Comparison of ENCODE assay signal across 8 cellular contexts in genomic region chr6:42929088-42929927, GRCh38. TPM values are rescaled to one million over a fixed set of nuclear protein-coding genes. Genes with fewer than 3 reads are reported as not detected.
DNase-seq lines count a peak whose midpoint lies in the region; ATAC-seq and TF ChIP-seq lines count a peak whose summit lies in the region.

CNPY3 (plus strand) TSS chr6:42929480; CDS start chr6:42929571, 91 bp downstream.

- H3K4me1 ChIP-seq in parathyroid adenoma = peaks cover 6% of the 10 kb centered on the region
- peaks cover 0 to 40% (median 22%) of the 10 kb centered on the region in 4 donors for H3K4me1 ChIP-seq in tibial nerve

- DNase-seq in GM12865 (ENCODE audit: low read depth) (peak; percentile 99), NCI-H1417 treated with DMSO at 0.1 percent for 48 hours (lab: John Stamatoyannopoulos, UW) (peak; percentile 96), SW480 (ENCODE audit: low spot score) (peak; percentile 95), Right ventricle myocardium superior (peak; percentile 96), tibial nerve (ENCODE audit: low spot score in 2 of 2) (peak; percentile 84 to 86)
- peak; percentile 93 for DNase-seq in activated naive CD8-positive, alpha-beta T cell treated with anti-CD3 and anti-CD28 coated beads, Interleukin-2, amount 50 U/mL, for 24 hours

- peaks cover 53% of the 10 kb centered on the region for H3K4me1 Mint-ChIP-seq in activated naive CD8-positive, alpha-beta T cell treated with anti-CD3 and anti-CD28 coated beads, Interleukin-2, amount 50 U/mL, for 24 hours

- intact Hi-C loops in Right ventricle myocardium superior (cut with DNase I) = no loop called here

- H3K4me2 ChIP-seq in parathyroid adenoma (ENCODE audit: low read length) = peak within 1 kb of the TSS; percentile 73

- ATAC-seq in HG02763 (IDR thresholded peaks at IDR 0.05; ENCODE audit: unreplicated experiment) (peak; percentile 76), Right ventricle myocardium superior (ENCODE audit: poor library complexity) (peak; percentile 96)
- peak; percentile 88 for ATAC-seq in activated naive CD8-positive, alpha-beta T cell treated with anti-CD3 and anti-CD28 coated beads, Interleukin-2, amount 50 U/mL, for 24 hours

- H3K4me3 ChIP-seq in GM12865 (ENCODE audit: low read depth, low read length) (peak within 1 kb of the TSS; percentile 85), parathyroid adenoma (ENCODE audit: low read depth, low read length) (peak within 1 kb of the TSS; percentile 71), tibial nerve (peak within 1 kb of the TSS; percentile 65 to 88 (median 84))

- H3K9ac ChIP-seq in parathyroid adenoma = peak within 1 kb of the TSS; percentile 4

- 0 to 1% methylated on average over 37 to 39 of the region's 67 CpGs for WGBS in tibial nerve, 2 donors

- peak within 1 kb of the TSS; percentile 99 for H3K27ac Mint-ChIP-seq in activated naive CD8-positive, alpha-beta T cell treated with anti-CD3 and anti-CD28 coated beads, Interleukin-2, amount 50 U/mL, for 24 hours

- no peaks in the 10 kb centered on the region for H3K9me3 ChIP-seq in parathyroid adenoma (ENCODE audit: control insufficient read depth, low read length)
- H3K9me3 ChIP-seq in tibial nerve = no peaks in the 10 kb centered on the region

- H2AFZ ChIP-seq in parathyroid adenoma = peak within 1 kb of the TSS; percentile 84

- peak; percentile 25 to 84 for TF ChIP-seq EP300 in tibial nerve (IDR thresholded peaks at IDR 0.05)

- TF ChIP-seq CTCF in GM12865 (IDR thresholded peaks at IDR 0.05; ENCODE audit: insufficient read depth, low read depth, low read length, missing control alignments) (no peak), parathyroid adenoma (IDR thresholded peaks at IDR 0.05) (no peak), tibial nerve (IDR thresholded peaks at IDR 0.05) (peak in 3 of 5 experiments; percentile 10 to 53 (median 50))

- H3K4me3 Mint-ChIP-seq in activated naive CD8-positive, alpha-beta T cell treated with anti-CD3 and anti-CD28 coated beads, Interleukin-2, amount 50 U/mL, for 24 hours = peak within 1 kb of the TSS; percentile 99

- H3K36me3 Mint-ChIP-seq in activated naive CD8-positive, alpha-beta T cell treated with anti-CD3 and anti-CD28 coated beads, Interleukin-2, amount 50 U/mL, for 24 hours (ENCODE audit: low read depth) = peaks cover 26% of the 10 kb centered on the region

- no peaks in the 10 kb centered on the region for H3K27me3 ChIP-seq in parathyroid adenoma (ENCODE audit: control insufficient read depth, insufficient read depth, low read length)
- peaks cover 3 to 16% of the 10 kb centered on the region in 2 donors for H3K27me3 ChIP-seq in tibial nerve

- H3K9me3 Mint-ChIP-seq in activated naive CD8-positive, alpha-beta T cell treated with anti-CD3 and anti-CD28 coated beads, Interleukin-2, amount 50 U/mL, for 24 hours = no peaks in the 10 kb centered on the region

- H3K27ac ChIP-seq in parathyroid adenoma (peak within 1 kb of the TSS; percentile 93), tibial nerve (peak within 1 kb of the TSS; percentile 85 to 96 (median 90))

- TF ChIP-seq POLR2A in tibial nerve (IDR thresholded peaks at IDR 0.05) = peak in 1 of 2 donors; percentile 53

- no peaks in the 10 kb centered on the region for H3K36me3 ChIP-seq in parathyroid adenoma (ENCODE audit: control insufficient read depth, insufficient read depth, low read length)
- H3K36me3 ChIP-seq in tibial nerve = peaks cover 0 to 5% (median 2%) of the 10 kb centered on the region in 3 donors

- no peaks in the 10 kb centered on the region for H3K27me3 Mint-ChIP-seq in activated naive CD8-positive, alpha-beta T cell treated with anti-CD3 and anti-CD28 coated beads, Interleukin-2, amount 50 U/mL, for 24 hours

- H3K79me2 ChIP-seq in parathyroid adenoma = peaks cover 21% of the 10 kb centered on the region

RNA-seq across cellular contexts. Expression of gene CNPY3, which starts in this region (rescaled TPM):
- total RNA-seq in Right ventricle myocardium superior (20.6 TPM), tibial nerve (10 to 100 TPM; 42.6 to 50.3 (median 47.1) TPM)

Comparison
In these comparisons a context has a peak if more than half of its experiments do, and no peak if none do; other contexts are left out.
1. Peak in every context shown above with its lines: DNase-seq, ATAC-seq, H3K4me3 ChIP-seq and H3K27ac ChIP-seq.
2. CTCF ChIP-seq: peak in tibial nerve (3 of 5); none in GM12865 (single experiment) and parathyroid adenoma (single experiment).